18 cellular contexts compared by ENCODE assay signal in the genomic region with DNA sequence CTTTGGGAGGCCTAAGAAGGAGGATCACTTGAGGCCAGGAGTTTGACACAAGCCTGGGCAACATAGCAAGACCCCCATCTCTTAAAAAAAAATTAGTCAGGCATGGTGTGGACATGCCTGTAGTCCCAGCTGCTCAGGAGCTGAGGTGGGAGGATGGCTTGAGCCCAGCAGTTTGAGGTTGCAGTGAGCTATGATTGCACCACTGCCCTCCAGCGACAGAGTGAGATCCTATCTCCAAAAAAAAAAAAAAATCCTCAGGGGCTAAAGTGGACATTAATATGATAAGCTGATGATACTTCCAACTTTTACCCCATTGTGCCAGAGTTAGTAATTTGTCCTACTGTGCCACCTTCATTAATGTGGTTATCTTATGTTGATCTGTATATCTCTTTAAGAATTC.
A peak's percentile ranks its signal among the peaks of the same experiment; 100 is the strongest.
DNase-seq lines count a peak whose midpoint lies in the region; ATAC-seq and TF ChIP-seq lines count a peak whose summit lies in the region.
"Had no signal": no experiment of that assay in that cellular context is flagged by ENCODE, and none has a peak within 500 bp of the region (broad histone marks: within the 10 kb centered on the region; RNA-seq: fewer than 3 reads in every experiment).

No MANE protein-coding gene starts in this region.

- no peak overlapping the region for H3K4me3 ChIP-seq in NB4 (ENCODE audit: low read depth, low read length)

- no peaks in the 10 kb centered on the region for H3K9me3 ChIP-seq in T-helper 17 cell (ENCODE audit: control insufficient read depth, low read length, poor library complexity, severe bottlenecking)

- H3K4me1 Mint-ChIP-seq in osteocyte (ENCODE audit: unreplicated experiment) (no peaks in the 10 kb centered on the region), T-helper 17 cell (no peaks in the 10 kb centered on the region)

- ATAC-seq in T-helper 17 cell: no peak

- TF ChIP-seq CTCF in 22Rv1 (IDR thresholded peaks at IDR 0.05): peak; percentile 34
- TF ChIP-seq CTCF in NB4 (IDR thresholded peaks at IDR 0.05; ENCODE audit: low read depth, low read length): peak; percentile 21
- TF ChIP-seq CTCF in osteocyte (IDR thresholded peaks at IDR 0.05): no peak

- DNase-seq in ELR (ENCODE audit: low read depth) (peak; percentile 23), NB4 (ENCODE audit: low read depth) (peak; percentile 30), SK-N-DZ (ENCODE audit: low spot score) (peak; percentile 6), NCI-H526 treated with DMSO at 0.1 percent for 48 hours (lab: John Stamatoyannopoulos, UW) (no peak), osteocyte (ENCODE audit: extremely low spot score, unreplicated experiment) (no peak), T-helper 17 cell (no peak)
- DNase-seq in activated CD4-positive, alpha-beta T cell treated with anti-CD3 and anti-CD28 coated beads for 4 hours: no peak
- DNase-seq: COR-L47, DMS153, EL, H9, NCI-H1105 treated with DMSO at 0.1 percent for 48 hours, NCI-H1694 treated with DMSO at 0.1 percent for 48 hours, NCI-H446, NCI-H748 treated with DMSO at 0.1 percent for 48 hours, SHP77 had no signal

- TF ChIP-seq POLR2A in NB4 (IDR thresholded peaks at IDR 0.05; ENCODE audit: extremely low read depth, insufficient read length): no peak

- no peaks in the 10 kb centered on the region for H3K36me3 Mint-ChIP-seq in osteocyte (ENCODE audit: unreplicated experiment)
- no peaks in the 10 kb centered on the region for H3K36me3 Mint-ChIP-seq in T-helper 17 cell (ENCODE audit: low read depth)

- H3K9me3 Mint-ChIP-seq in osteocyte (ENCODE audit: unreplicated experiment): no peaks in the 10 kb centered on the region
- H3K9me3 Mint-ChIP-seq: H9; T-helper 1 cell treated with Interleukin-12 subunit alpha and Interleukin-12 subunit beta and Interleukin-4 antibody, amounts not matched to agents 30 μg/mL and 1 μg/mL, for 36 hours had no signal

- no peak overlapping the region for H3K27ac Mint-ChIP-seq in osteocyte (ENCODE audit: unreplicated experiment)
- H3K27ac Mint-ChIP-seq in T-helper 17 cell: no peak overlapping the region
- H3K27ac Mint-ChIP-seq: H9; T-helper 1 cell treated with Interleukin-12 subunit alpha and Interleukin-12 subunit beta and Interleukin-4 antibody, amounts not matched to agents 30 μg/mL and 1 μg/mL, for 36 hours had no signal

- no peak overlapping the region for H3K27ac ChIP-seq in 22Rv1

- H3K4me3 Mint-ChIP-seq in osteocyte (ENCODE audit: unreplicated experiment) (no peak overlapping the region), T-helper 17 cell (no peak overlapping the region)
- H3K4me3 Mint-ChIP-seq: H9; T-helper 1 cell treated with Interleukin-12 subunit alpha and Interleukin-12 subunit beta and Interleukin-4 antibody, amounts not matched to agents 30 μg/mL and 1 μg/mL, for 36 hours had no signal

- H3K27me3 Mint-ChIP-seq in osteocyte (ENCODE audit: unreplicated experiment) (peaks cover 3% of the 10 kb centered on the region), T-helper 17 cell (peaks cover 5% of the 10 kb centered on the region)

Comparison
In these comparisons a context has a peak if more than half of its experiments do, and no peak if none do; other contexts are left out.
1. DNase-seq: peak in ELR (single experiment), NB4 (single experiment) and SK-N-DZ (single experiment); none in NCI-H526 treated with DMSO at 0.1 percent for 48 hours (single experiment), activated CD4-positive, alpha-beta T cell treated with anti-CD3 and anti-CD28 coated beads for 4 hours (0 of 2), osteocyte (single experiment) and T-helper 17 cell (0 of 3).